ENCODE assay signal across 25 cellular contexts in the genomic region with DNA sequence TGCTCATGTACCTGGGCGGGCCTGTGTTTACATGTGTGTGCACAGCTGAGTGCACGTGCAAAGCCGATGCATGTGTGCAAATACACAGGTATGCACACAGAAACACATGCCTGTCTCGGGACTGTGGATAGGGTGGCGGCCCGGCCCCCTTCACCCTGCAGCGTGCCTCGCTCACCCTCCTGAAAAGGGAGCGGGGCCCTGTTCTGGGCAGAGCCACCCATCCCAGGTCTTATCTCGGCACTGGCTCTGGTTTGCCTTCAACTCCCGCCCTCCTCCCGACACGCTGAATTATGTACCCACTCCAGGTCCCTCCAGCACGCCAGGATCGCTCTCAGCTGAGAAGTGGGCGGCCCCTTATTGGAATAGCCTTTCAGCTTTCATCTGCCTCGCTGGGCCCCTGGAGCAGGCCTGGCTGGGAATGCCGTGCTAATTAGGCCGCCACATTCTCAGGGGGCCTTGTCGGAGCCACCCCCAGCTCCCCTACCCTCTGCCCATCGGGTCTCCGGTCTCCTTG.
DNase-seq lines count a peak whose midpoint lies in the region; ATAC-seq and TF ChIP-seq lines count a peak whose summit lies in the region.
"Had no signal": no experiment of that assay in that cellular context is flagged by ENCODE, and none has a peak within 500 bp of the region (broad histone marks: within the 10 kb centered on the region; RNA-seq: fewer than 3 reads in every experiment).

No MANE protein-coding gene starts in this region.

- H3K36me3 ChIP-seq in left lung (no peaks in the 10 kb centered on the region), stomach (no peaks in the 10 kb centered on the region), HAP-1 (replicated peaks) (no peaks in the 10 kb centered on the region)
- H3K36me3 ChIP-seq: transverse colon had no signal

- H3K27me3 Mint-ChIP-seq in WTC11 (ENCODE audit: low read depth): peaks cover 6% of the 10 kb centered on the region; the same call in 1 of the 2 replicates
- H3K27me3 Mint-ChIP-seq: CD4-positive, alpha-beta memory T cell; progenitor cell of endocrine pancreas had no signal

- POLR2A ChIA-PET in WTC11 (lab: Charles Lee): no interaction called here

- no peak for TF ChIP-seq POLR2A in stomach (IDR thresholded peaks at IDR 0.05)

- no peaks in the 10 kb centered on the region for H3K4me1 ChIP-seq in left lung
- peaks cover 0 to 7% (median 6%) of the 10 kb centered on the region in 4 donors for H3K4me1 ChIP-seq in stomach
- H3K4me1 ChIP-seq in HAP-1: no peaks in the 10 kb centered on the region
- H3K4me1 ChIP-seq: transverse colon had no signal

- no peak overlapping the region for H3K4me3 ChIP-seq in left lung
- no peak overlapping the region for H3K4me3 ChIP-seq in stomach
- no peak overlapping the region for H3K4me3 ChIP-seq in HAP-1
- H3K4me3 ChIP-seq: SK-N-MC, transverse colon had no signal

- H3K27ac Mint-ChIP-seq in WTC11: no peak overlapping the region
- H3K27ac Mint-ChIP-seq: activated naive CD4-positive, alpha-beta T cell treated with anti-CD3 and anti-CD28 coated beads, Interleukin-2, amount 10 ng/mL, durations not matched to agents 7 days and 5 days; IgD-negative memory B cell; natural killer cell treated with Interleukin-12 subunit alpha and Interleukin-12 subunit beta and Interleukin-15 and Interleukin-18, amount 100 ng/mL, for 72 hours; progenitor cell of endocrine pancreas had no signal

- intact Hi-C loops in Right ventricle myocardium superior (cut with DNase I): no loop called here
- intact Hi-C loops in left lung (cut with DNase I): no loop called here
- intact Hi-C loops in stomach (cut with DNase I; ENCODE audit: low total_unique reads): no loop called here

- H3K27me3 ChIP-seq in left lung (no peaks in the 10 kb centered on the region), stomach (peaks cover 0 to 1% (median 0%) of the 10 kb centered on the region in 3 donors), HAP-1 (ENCODE audit: low read depth) (no peaks in the 10 kb centered on the region)
- H3K27me3 ChIP-seq: transverse colon had no signal

- peak; percentile 9 for DNase-seq in NCI-H2227 treated with DMSO at 0.1 percent for 48 hours (lab: John Stamatoyannopoulos, UW)
- peak; percentile 77 for DNase-seq in Right ventricle myocardium superior
- no peak for DNase-seq in left lung
- peak; percentile 32 for DNase-seq in stomach
- DNase-seq in AML-193 (lab: John Stamatoyannopoulos, UW): no peak
- DNase-seq in HAP-1 (ENCODE audit: low spot score in 2 of 2): no peak
- no peak for DNase-seq in WTC11 (ENCODE audit: low spot score)
- no peak for DNase-seq in SW 1271 (lab: John Stamatoyannopoulos, UW)
- DNase-seq: activated CD4-positive, alpha-beta T cell treated with anti-CD3 and anti-CD28 coated beads, Interleukin-2, amount 50 U/mL, for 1 hour; activated naive CD4-positive, alpha-beta T cell treated with anti-CD3 and anti-CD28 coated beads, Interleukin-2, amount 10 ng/mL, durations not matched to agents 7 days and 5 days; aorta; CD4-positive, alpha-beta memory T cell; central memory CD4-positive, alpha-beta T cell; EL; left colon; NCI-H1105; NCI-H2029 treated with DMSO at 0.1 percent for 48 hours; NCI-H524; stimulated activated CD8-positive, alpha-beta memory T cell treated with anti-CD3 and anti-CD28 coated beads, Interleukin-4, amount 100 ng/mL, for 48 hours; T-helper 9 cell; transverse colon had no signal

- WGBS in stomach, 5 donors: 40 to 66% (median 44%) methylated on average over 16 to 22 of the region's 22 CpGs

- no peaks in the 10 kb centered on the region for H3K9me3 Mint-ChIP-seq in WTC11
- H3K9me3 Mint-ChIP-seq: CD4-positive, alpha-beta memory T cell; IgD-negative memory B cell; natural killer cell treated with Interleukin-12 subunit alpha and Interleukin-12 subunit beta and Interleukin-15 and Interleukin-18, amount 100 ng/mL, for 72 hours had no signal

- TF ChIP-seq CTCF in left lung (IDR thresholded peaks at IDR 0.05) (no peak), stomach (IDR thresholded peaks at IDR 0.05) (no peak), WTC11 (IDR thresholded peaks at IDR 0.05) (no peak)

- no peaks in the 10 kb centered on the region for H3K36me3 Mint-ChIP-seq in WTC11
- H3K36me3 Mint-ChIP-seq: activated naive CD4-positive, alpha-beta T cell treated with anti-CD3 and anti-CD28 coated beads, Interleukin-2, amount 10 ng/mL, durations not matched to agents 7 days and 5 days; CD4-positive, alpha-beta memory T cell; natural killer cell treated with Interleukin-12 subunit alpha and Interleukin-12 subunit beta and Interleukin-15 and Interleukin-18, amount 100 ng/mL, for 72 hours had no signal

- in situ Hi-C loops in HAP-1 (cut with MboI; ENCODE audit: low sequenced_read_pairs): no loop called here

- TF ChIP-seq EP300 in stomach (IDR thresholded peaks at IDR 0.05): no peak

- H3K9me3 ChIP-seq in left lung: no peaks in the 10 kb centered on the region
- no peaks in the 10 kb centered on the region for H3K9me3 ChIP-seq in stomach
- no peaks in the 10 kb centered on the region for H3K9me3 ChIP-seq in HAP-1
- H3K9me3 ChIP-seq: transverse colon had no signal

- CTCF ChIA-PET in WTC11 (lab: Charles Lee): interaction anchor here (1.5 kb wide), 1 partner anchor 38 kb away, joined by 5 read pairs; no protein-coding TSS in a partner anchor

- no peak overlapping the region for H3K4me3 Mint-ChIP-seq in WTC11
- H3K4me3 Mint-ChIP-seq: activated naive CD4-positive, alpha-beta T cell treated with anti-CD3 and anti-CD28 coated beads, Interleukin-2, amount 10 ng/mL, durations not matched to agents 7 days and 5 days; CD4-positive, alpha-beta memory T cell; natural killer cell treated with Interleukin-12 subunit alpha and Interleukin-12 subunit beta and Interleukin-15 and Interleukin-18, amount 100 ng/mL, for 72 hours had no signal

- H3K4me1 Mint-ChIP-seq in WTC11: peaks cover 6% of the 10 kb centered on the region; the same call in 1 of the 2 replicates
- H3K4me1 Mint-ChIP-seq: activated naive CD4-positive, alpha-beta T cell treated with anti-CD3 and anti-CD28 coated beads, Interleukin-2, amount 10 ng/mL, durations not matched to agents 7 days and 5 days; IgD-negative memory B cell had no signal

- peak; percentile 92 for ATAC-seq in Right ventricle myocardium superior (ENCODE audit: poor library complexity)
- ATAC-seq in left lung: peak; percentile 79
- no peak for ATAC-seq in WTC11
- ATAC-seq: left colon; natural killer cell treated with Interleukin-12 subunit alpha and Interleukin-12 subunit beta and Interleukin-15 and Interleukin-18, amount 100 ng/mL, for 72 hours had no signal

- H3K27ac ChIP-seq in left lung (no peak overlapping the region), stomach (no peak overlapping the region)
- H3K27ac ChIP-seq: SK-N-MC, transverse colon had no signal

TF ChIP-seq in WTC11, 78 proteins besides CTCF, POLR2A, EP300 and RAD21 (continues in another document):
- TF ChIP-seq, protein P1, sequence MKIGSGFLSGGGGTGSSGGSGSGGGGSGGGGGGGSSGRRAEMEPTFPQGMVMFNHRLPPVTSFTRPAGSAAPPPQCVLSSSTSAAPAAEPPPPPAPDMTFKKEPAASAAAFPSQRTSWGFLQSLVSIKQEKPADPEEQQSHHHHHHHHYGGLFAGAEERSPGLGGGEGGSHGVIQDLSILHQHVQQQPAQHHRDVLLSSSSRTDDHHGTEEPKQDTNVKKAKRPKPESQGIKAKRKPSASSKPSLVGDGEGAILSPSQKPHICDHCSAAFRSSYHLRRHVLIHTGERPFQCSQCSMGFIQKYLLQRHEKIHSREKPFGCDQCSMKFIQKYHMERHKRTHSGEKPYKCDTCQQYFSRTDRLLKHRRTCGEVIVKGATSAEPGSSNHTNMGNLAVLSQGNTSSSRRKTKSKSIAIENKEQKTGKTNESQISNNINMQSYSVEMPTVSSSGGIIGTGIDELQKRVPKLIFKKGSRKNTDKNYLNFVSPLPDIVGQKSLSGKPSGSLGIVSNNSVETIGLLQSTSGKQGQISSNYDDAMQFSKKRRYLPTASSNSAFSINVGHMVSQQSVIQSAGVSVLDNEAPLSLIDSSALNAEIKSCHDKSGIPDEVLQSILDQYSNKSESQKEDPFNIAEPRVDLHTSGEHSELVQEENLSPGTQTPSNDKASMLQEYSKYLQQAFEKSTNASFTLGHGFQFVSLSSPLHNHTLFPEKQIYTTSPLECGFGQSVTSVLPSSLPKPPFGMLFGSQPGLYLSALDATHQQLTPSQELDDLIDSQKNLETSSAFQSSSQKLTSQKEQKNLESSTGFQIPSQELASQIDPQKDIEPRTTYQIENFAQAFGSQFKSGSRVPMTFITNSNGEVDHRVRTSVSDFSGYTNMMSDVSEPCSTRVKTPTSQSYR (CRISPR knock-in tag; IDR thresholded peaks at IDR 0.05): no peak
- TF ChIP-seq JAZF1 (CRISPR knock-in tag; IDR thresholded peaks at IDR 0.05): no peak
- TF ChIP-seq, protein P2, sequence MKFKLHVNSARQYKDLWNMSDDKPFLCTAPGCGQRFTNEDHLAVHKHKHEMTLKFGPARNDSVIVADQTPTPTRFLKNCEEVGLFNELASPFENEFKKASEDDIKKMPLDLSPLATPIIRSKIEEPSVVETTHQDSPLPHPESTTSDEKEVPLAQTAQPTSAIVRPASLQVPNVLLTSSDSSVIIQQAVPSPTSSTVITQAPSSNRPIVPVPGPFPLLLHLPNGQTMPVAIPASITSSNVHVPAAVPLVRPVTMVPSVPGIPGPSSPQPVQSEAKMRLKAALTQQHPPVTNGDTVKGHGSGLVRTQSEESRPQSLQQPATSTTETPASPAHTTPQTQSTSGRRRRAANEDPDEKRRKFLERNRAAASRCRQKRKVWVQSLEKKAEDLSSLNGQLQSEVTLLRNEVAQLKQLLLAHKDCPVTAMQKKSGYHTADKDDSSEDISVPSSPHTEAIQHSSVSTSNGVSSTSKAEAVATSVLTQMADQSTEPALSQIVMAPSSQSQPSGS (CRISPR knock-in tag; IDR thresholded peaks at IDR 0.05; ENCODE audit: borderline replicate concordance, low read depth): no peak
- no peak for TF ChIP-seq FOXK1 (CRISPR knock-in tag; IDR thresholded peaks at IDR 0.05)
- TF ChIP-seq, protein P3, sequence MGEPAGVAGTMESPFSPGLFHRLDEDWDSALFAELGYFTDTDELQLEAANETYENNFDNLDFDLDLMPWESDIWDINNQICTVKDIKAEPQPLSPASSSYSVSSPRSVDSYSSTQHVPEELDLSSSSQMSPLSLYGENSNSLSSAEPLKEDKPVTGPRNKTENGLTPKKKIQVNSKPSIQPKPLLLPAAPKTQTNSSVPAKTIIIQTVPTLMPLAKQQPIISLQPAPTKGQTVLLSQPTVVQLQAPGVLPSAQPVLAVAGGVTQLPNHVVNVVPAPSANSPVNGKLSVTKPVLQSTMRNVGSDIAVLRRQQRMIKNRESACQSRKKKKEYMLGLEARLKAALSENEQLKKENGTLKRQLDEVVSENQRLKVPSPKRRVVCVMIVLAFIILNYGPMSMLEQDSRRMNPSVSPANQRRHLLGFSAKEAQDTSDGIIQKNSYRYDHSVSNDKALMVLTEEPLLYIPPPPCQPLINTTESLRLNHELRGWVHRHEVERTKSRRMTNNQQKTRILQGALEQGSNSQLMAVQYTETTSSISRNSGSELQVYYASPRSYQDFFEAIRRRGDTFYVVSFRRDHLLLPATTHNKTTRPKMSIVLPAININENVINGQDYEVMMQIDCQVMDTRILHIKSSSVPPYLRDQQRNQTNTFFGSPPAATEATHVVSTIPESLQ (CRISPR knock-in tag; IDR thresholded peaks at IDR 0.05): no peak

Comparison
In these comparisons a context has a peak if more than half of its experiments do, and no peak if none do; other contexts are left out.
1. DNase-seq: peak in NCI-H2227 treated with DMSO at 0.1 percent for 48 hours (single experiment), Right ventricle myocardium superior (single experiment) and stomach (single experiment); none in left lung (0 of 2), AML-193 (0 of 2), HAP-1 (0 of 2), WTC11 (single experiment) and SW 1271 (0 of 2).